ENCODE assay signal across 22 cellular contexts in the genomic region with DNA sequence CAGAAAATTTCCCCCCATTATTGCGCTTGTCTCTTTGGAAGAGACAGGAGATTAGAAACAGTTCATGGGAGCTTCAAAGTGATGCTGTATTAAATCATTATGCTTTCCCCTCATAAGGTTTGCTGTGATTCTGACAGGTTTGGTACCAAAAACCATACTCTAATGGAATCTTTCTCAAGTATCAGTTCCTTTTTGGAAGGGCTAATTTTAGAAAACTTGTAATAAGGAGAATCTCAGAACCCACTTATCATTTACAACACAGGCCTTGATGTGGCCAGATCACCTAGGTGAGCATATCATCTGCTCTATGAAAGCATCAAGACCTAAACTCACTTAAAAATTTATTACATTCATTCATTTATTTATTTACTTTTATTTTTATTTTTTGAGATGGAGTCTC. TPM values are rescaled to one million over a fixed set of nuclear protein-coding genes. Genes with fewer than 3 reads are reported as not detected.
DNase-seq lines count a peak whose midpoint lies in the region; ATAC-seq, FAIRE-seq and TF ChIP-seq lines count a peak whose summit lies in the region.
"Had no signal": no experiment of that assay in that cellular context is flagged by ENCODE, and none has a peak within 500 bp of the region (broad histone marks: within the 10 kb centered on the region; RNA-seq: fewer than 3 reads in every experiment).

No MANE protein-coding gene starts in this region.

- H3K27ac ChIP-seq in OCI-LY3 (ENCODE audit: low read length) (no peak overlapping the region), vagina (no peak overlapping the region)
- H3K27ac ChIP-seq: BLaER1, GM23248 had no signal

- H3K4me1 ChIP-seq in OCI-LY3 (ENCODE audit: low read length): peaks cover 31% of the 10 kb centered on the region
- peaks cover 5% of the 10 kb centered on the region for H3K4me1 ChIP-seq in vagina
- H3K4me1 ChIP-seq: BLaER1, Caco-2 had no signal

- no peak overlapping the region for H3K4me3 ChIP-seq in OCI-LY3 (ENCODE audit: low read length)
- H3K4me3 ChIP-seq in vagina: no peak overlapping the region
- H3K4me3 ChIP-seq: BLaER1, GM23248 had no signal

- intact Hi-C loops in vagina (cut with DNase I): no loop called here

- TF ChIP-seq CTCF in OCI-LY3 (IDR thresholded peaks at IDR 0.05; ENCODE audit: low read depth, low read length): no peak
- TF ChIP-seq CTCF in vagina (IDR thresholded peaks at IDR 0.05): no peak

- DNase-seq in GM12892 (ENCODE audit: insufficient read length) (peak; percentile 18), vagina (ENCODE audit: extremely low spot score in 2 of 2) (no peak), GM19239 (ENCODE audit: insufficient read length, low spot score) (no peak)
- DNase-seq: Caco-2; CD4-positive, alpha-beta T cell; DMS 273 treated with DMSO at 0.1 percent for 48 hours; DMS79 treated with DMSO at 0.1 percent for 48 hours; GM23248; H9; HFFc6; NCI-H1417; NCI-H1694 treated with DMSO at 0.1 percent for 48 hours; NCI-H446; NCI-H526; T-helper 17 cell had no signal

- H3K36me3 ChIP-seq in OCI-LY3 (replicated peaks; ENCODE audit: low read depth, low read length) (peaks cover 52% of the 10 kb centered on the region), vagina (peaks cover 0 to 48% of the 10 kb centered on the region in 2 donors)

- FAIRE-seq in GM12892 (lab: Jason Lieb, UNC) (no peak), GM19239 (lab: Jason Lieb, UNC) (no peak)
- FAIRE-seq: HTR-8/SVneo had no signal

- H2AFZ ChIP-seq in OCI-LY3 (ENCODE audit: low read depth, low read length): no peak overlapping the region
- H2AFZ ChIP-seq: GM23248 had no signal

- no peaks in the 10 kb centered on the region for H3K79me2 ChIP-seq in OCI-LY3 (ENCODE audit: low read length)

- H3K9ac ChIP-seq in OCI-LY3 (ENCODE audit: low read length): no peak overlapping the region
- H3K9ac ChIP-seq: BLaER1, GM23248 had no signal

- peaks cover 13% of the 10 kb centered on the region; the same call in 1 of the 2 replicates for H4K20me1 ChIP-seq in OCI-LY3 (ENCODE audit: insufficient read depth, low read length)

- H3K27me3 ChIP-seq in OCI-LY3 (ENCODE audit: low read depth, low read length) (no peaks in the 10 kb centered on the region), vagina (no peaks in the 10 kb centered on the region)
- H3K27me3 ChIP-seq: BLaER1 had no signal

- ATAC-seq in GM21360 (IDR thresholded peaks at IDR 0.05; ENCODE audit: unreplicated experiment) (peak; percentile 70), GM18858 (IDR thresholded peaks at IDR 0.05; ENCODE audit: unreplicated experiment) (no peak), GM18868 (IDR thresholded peaks at IDR 0.05; ENCODE audit: unreplicated experiment) (no peak)
- ATAC-seq: Right ventricle myocardium inferior, T-helper 17 cell had no signal

- no peak for TF ChIP-seq POLR2A in GM12892 (IDR thresholded peaks at IDR 0.05; ENCODE audit: low read depth, low read length)
- TF ChIP-seq POLR2A in vagina (IDR thresholded peaks at IDR 0.05): no peak

- H3K4me2 ChIP-seq in OCI-LY3 (ENCODE audit: low read length): peak overlapping the region; percentile 44
- H3K4me2 ChIP-seq: BLaER1 had no signal

- H3K9me3 ChIP-seq in OCI-LY3 (ENCODE audit: insufficient read depth, low read length) (no peaks in the 10 kb centered on the region; the same call in 1 of the 2 replicates), vagina (no peaks in the 10 kb centered on the region)
- H3K9me3 ChIP-seq: BLaER1, Caco-2 had no signal

RNA-seq across cellular contexts. Expression of a gene that starts 51.2 kb away (rescaled TPM):
- polyA plus RNA-seq in GM12892 (2012; ENCODE audit: missing spikeins): 2.7 TPM
- 14.5 TPM for total RNA-seq in vagina
